ENCODE assay signal across 29 cellular contexts in the genomic region with DNA sequence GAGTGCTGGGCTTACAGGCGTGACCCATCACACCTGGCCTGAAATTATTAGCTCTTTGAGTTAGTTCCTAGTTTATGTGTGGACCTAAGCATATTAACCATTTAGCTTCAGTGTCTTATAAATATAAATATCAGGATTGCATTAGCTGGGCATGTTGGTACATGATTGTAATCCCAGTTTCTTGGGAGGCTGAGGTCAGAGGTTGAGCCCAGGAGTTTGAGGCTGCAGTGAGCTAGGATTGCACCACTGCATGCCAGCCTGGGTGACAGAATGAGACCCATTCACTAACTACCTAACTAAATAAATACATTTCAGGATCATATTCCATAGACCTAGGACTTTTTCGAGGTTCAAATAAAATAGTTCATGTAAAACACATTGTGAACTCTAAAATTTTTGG.
"Had no signal": no experiment of that assay in that cellular context is flagged by ENCODE, and none has a peak within 500 bp of the region (broad histone marks: within the 10 kb centered on the region; RNA-seq: fewer than 3 reads in every experiment).

No MANE protein-coding gene starts in this region.

- FAIRE-seq: colon, endometrium, endothelial cell of umbilical vein, frontal cortex had no signal

- H3K4me1 ChIP-seq: ascending aorta had no signal

- H3K9me3 ChIP-seq: ascending aorta had no signal

- ATAC-seq: activated CD4-positive, alpha-beta T cell treated with anti-CD3 and anti-CD28 coated beads for 36 hours; activated CD8-positive, alpha-beta memory T cell treated with anti-CD3 and anti-CD28 coated beads, Interleukin-2, amount 10 ng/mL, durations not matched to agents 7 days and 5 days; activated CD8-positive, alpha-beta T cell treated with anti-CD3 and anti-CD28 coated beads, Interleukin-2, amount 10 ng/mL, durations not matched to agents 7 days and 5 days; activated naive CD4-positive, alpha-beta T cell treated with anti-CD3 and anti-CD28 coated beads, Interleukin-2, amount 50 U/mL, for 72 hours; activated T-cell treated with anti-CD3 and anti-CD28 coated beads, Interleukin-2, amount 50 U/mL, for 72 hours; effector memory CD8-positive, alpha-beta T cell; esophagus mucosa had no signal

- DNase-seq: activated CD4-positive, alpha-beta memory T cell treated with anti-CD3 and anti-CD28 coated beads for 36 hours; activated CD4-positive, alpha-beta T cell treated with anti-CD3 and anti-CD28 coated beads for 36 hours; activated CD4-positive, alpha-beta T cell treated with anti-CD3 and anti-CD28 coated beads, Interleukin-2, amount 10 ng/mL, durations not matched to agents 24 days and 14 days; activated CD4-positive, CD25-positive, alpha-beta regulatory T cell; activated CD4-positive, CD25-positive, alpha-beta regulatory T cell treated with anti-CD3 and anti-CD28 coated beads, Interleukin-2, amount 50 U/mL, for 72 hours; activated CD8-positive, alpha-beta memory T cell treated with anti-CD3 and anti-CD28 coated beads, Interleukin-2, amount 10 ng/mL, durations not matched to agents 7 days and 5 days; activated CD8-positive, alpha-beta memory T cell treated with anti-CD3 and anti-CD28 coated beads, Interleukin-2, amount 50 U/mL, for 4 hours; activated CD8-positive, alpha-beta T cell treated with anti-CD3 and anti-CD28 coated beads, Interleukin-2, amount 10 ng/mL, durations not matched to agents 7 days and 5 days; activated gamma-delta T cell; activated naive CD4-positive, alpha-beta T cell; activated naive CD4-positive, alpha-beta T cell treated with anti-CD3 and anti-CD28 coated beads, Interleukin-2, amount 10 ng/mL, durations not matched to agents 7 days and 5 days; activated naive CD8-positive, alpha-beta T cell treated with anti-CD3 and anti-CD28 coated beads, Interleukin-2, amount 10 ng/mL, durations not matched to agents 7 days and 5 days; activated T-cell treated with anti-CD3 and anti-CD28 coated beads, Interleukin-2, amount 50 U/mL, for 1 hour; activated T-cell treated with anti-CD3 and anti-CD28 coated beads, Interleukin-2, amount 50 U/mL, for 72 hours; caudate nucleus; cortex of kidney; dermis blood vessel endothelial cell; effector CD4-positive, alpha-beta T cell; effector memory CD8-positive, alpha-beta T cell; foreskin fibroblast; head of caudate nucleus; T-helper 2 cell had no signal

- H3K4me3 ChIP-seq: ascending aorta had no signal

- H3K27ac ChIP-seq: ascending aorta had no signal

- H3K27me3 ChIP-seq: ascending aorta had no signal
